34 cellular contexts compared by ENCODE assay signal in genomic region chr19:6313398-6313969, GRCh38. TPM values are rescaled to one million over a fixed set of nuclear protein-coding genes. Genes with fewer than 3 reads are reported as not detected.
"Had no signal": no experiment of that assay in that cellular context is flagged by ENCODE, and none has a peak within 500 bp of the region (broad histone marks: within the 10 kb centered on the region; RNA-seq: fewer than 3 reads in every experiment).

No MANE protein-coding gene starts in this region.

- H3K27ac Mint-ChIP-seq: mesothelial cell of epicardium; naive B cell; nephron progenitor cell; stimulated activated naive CD8-positive, alpha-beta T cell treated with anti-CD3 and anti-CD28 coated beads, Interleukin-15, amount 100 ng/mL, for 72 hours had no signal

- H3K4me3 Mint-ChIP-seq: mesothelial cell of epicardium; naive B cell; nephron progenitor cell; stimulated activated naive CD8-positive, alpha-beta T cell treated with anti-CD3 and anti-CD28 coated beads, Interleukin-15, amount 100 ng/mL, for 72 hours had no signal

- H3K9me3 Mint-ChIP-seq: stimulated activated naive CD8-positive, alpha-beta T cell treated with anti-CD3 and anti-CD28 coated beads, Interleukin-15, amount 100 ng/mL, for 72 hours had no signal

- H3K27ac ChIP-seq: coronary artery, esophagus muscularis mucosa, foreskin keratinocyte, gastroesophageal sphincter, heart left ventricle, hepatocyte, left lung, ovary, psoas muscle, skin epidermis, suprapubic skin, transverse colon, vagina had no signal

- H3K36me3 ChIP-seq: esophagus muscularis mucosa, gastroesophageal sphincter, heart left ventricle, left lung, ovary, suprapubic skin, transverse colon, vagina had no signal

- H3K27me3 Mint-ChIP-seq: stimulated activated naive CD8-positive, alpha-beta T cell treated with anti-CD3 and anti-CD28 coated beads, Interleukin-15, amount 100 ng/mL, for 72 hours had no signal

- H3K4me2 ChIP-seq: hepatocyte had no signal

- H3K36me3 Mint-ChIP-seq: mesothelial cell of epicardium had no signal

- H3K79me2 ChIP-seq: hepatocyte had no signal

- H3K4me1 ChIP-seq: esophagus muscularis mucosa, foreskin keratinocyte, gastroesophageal sphincter, heart left ventricle, left lung, psoas muscle, suprapubic skin, transverse colon, vagina had no signal

- H2AFZ ChIP-seq: hepatocyte had no signal

- ATAC-seq: foreskin keratinocyte; gastroesophageal sphincter; heart left ventricle; left cardiac atrium; left lung; mucosa of descending colon; psoas muscle; right cardiac atrium; stimulated activated naive CD8-positive, alpha-beta T cell treated with anti-CD3 and anti-CD28 coated beads, Interleukin-15, amount 100 ng/mL, for 72 hours had no signal

- H3K4me3 ChIP-seq: coronary artery, esophagus muscularis mucosa, gastroesophageal sphincter, heart left ventricle, hepatocyte, left lung, mucosa of descending colon, ovary, psoas muscle, skin epidermis, suprapubic skin, transverse colon, vagina had no signal

- FAIRE-seq: endothelial cell of umbilical vein had no signal

- H3K4me1 Mint-ChIP-seq: mesothelial cell of epicardium; naive B cell; nephron progenitor cell; stimulated activated naive CD8-positive, alpha-beta T cell treated with anti-CD3 and anti-CD28 coated beads, Interleukin-15, amount 100 ng/mL, for 72 hours had no signal

- H3K9me3 ChIP-seq: ovary, suprapubic skin, transverse colon, vagina had no signal

- DNase-seq: dermis blood vessel endothelial cell; effector memory CD4-positive, alpha-beta T cell; foreskin keratinocyte; heart left ventricle; left cardiac atrium; left lung; mesenchymal stem cell; mucosa of descending colon; naive B cell; nephron progenitor cell; occipital lobe; ovary; psoas muscle; right cardiac atrium; stimulated activated CD4-positive, alpha-beta T cell treated with anti-CD3 and anti-CD28 coated beads, Interleukin-15, amount 100 ng/mL, for 24 hours; stimulated activated CD4-positive, alpha-beta T cell treated with anti-CD3 and anti-CD28 coated beads, Interleukin-2, amount 100 ng/mL, for 48 hours; stimulated activated naive CD4-positive, alpha-beta T cell; stimulated activated naive CD8-positive, alpha-beta T cell treated with anti-CD3 and anti-CD28 coated beads, Interleukin-15, amount 100 ng/mL, for 72 hours; transverse colon had no signal

- H3K27me3 ChIP-seq: foreskin keratinocyte, hepatocyte, ovary, vagina had no signal

RNA-seq across cellular contexts. Expression of gene ACER1, which starts 19.9 kb away (rescaled TPM):
- total RNA-seq: dermis blood vessel endothelial cell, endothelial cell of umbilical vein, epithelial cell of proximal tubule, esophagus muscularis mucosa, fibroblast of lung, foreskin keratinocyte, gastroesophageal sphincter, heart left ventricle, hepatocyte, kidney epithelial cell, left cardiac atrium, left lung, lung microvascular endothelial cell, mesothelial cell of epicardium, mucosa of descending colon, occipital lobe, psoas muscle, renal cortical epithelial cell, right cardiac atrium, ureter, vagina had no signal
- polyA plus RNA-seq: fibroblast of lung, heart left ventricle, hepatocyte, psoas muscle, right cardiac atrium had no signal
